In genomic region chr7:151793991-151794507, GRCh38 we compare ENCODE assay signal across 1 cellular context.
TF ChIP-seq lines count a peak whose summit lies in the region.

No MANE protein-coding gene starts in this region.

TF ChIP-seq in H1, 55 proteins besides CTCF, POLR2A, EP300 and RAD21 (continued from another document):
- no peak for TF ChIP-seq CHD7 (IDR thresholded peaks at IDR 0.05; ENCODE audit: insufficient replicate concordance, low read length)
- no peak for TF ChIP-seq PHF8 (conservative IDR thresholded peaks at IDR 0.05; ENCODE audit: low read depth, low read length)
- TF ChIP-seq FOSL1 (IDR thresholded peaks at IDR 0.05; ENCODE audit: insufficient read depth, low read depth, low read length), result no peak
- no peak for TF ChIP-seq YY1 (IDR thresholded peaks at IDR 0.05; ENCODE audit: low read depth, low read length)
- TF ChIP-seq MAFK (IDR thresholded peaks at IDR 0.05; ENCODE audit: low read depth, low read length), result no peak
- no peak for TF ChIP-seq CBX5 (IDR thresholded peaks at IDR 0.05; ENCODE audit: low read depth, low read length)
